14 cellular contexts compared by ENCODE assay signal in the genomic region with DNA sequence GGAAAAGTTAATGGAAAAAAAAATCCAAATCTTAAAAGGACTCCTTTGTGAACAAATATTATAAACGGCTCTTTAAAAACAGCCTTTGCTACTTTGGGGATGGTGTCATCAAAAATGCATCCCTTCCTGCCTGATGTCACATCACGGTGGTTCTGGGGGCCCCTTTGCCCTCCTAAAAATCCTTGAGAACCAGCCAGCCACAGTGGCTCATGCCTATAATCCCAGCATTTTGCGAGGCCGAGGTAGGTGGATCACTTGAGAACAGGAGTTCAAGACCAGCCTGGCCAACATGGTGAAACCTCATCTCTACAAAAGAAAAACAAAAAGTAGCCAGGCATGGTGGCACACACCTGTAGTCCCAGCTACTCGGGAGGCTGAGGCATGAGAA. TPM values are rescaled to one million over a fixed set of nuclear protein-coding genes. Genes with fewer than 3 reads are reported as not detected.
DNase-seq lines count a peak whose midpoint lies in the region; ATAC-seq and TF ChIP-seq lines count a peak whose summit lies in the region.
"Had no signal": no experiment of that assay in that cellular context is flagged by ENCODE, and none has a peak within 500 bp of the region (broad histone marks: within the 10 kb centered on the region; RNA-seq: fewer than 3 reads in every experiment).

No MANE protein-coding gene starts in this region.

- CTCF ChIA-PET in MCF 10A (lab: Yijun Ruan, JAX): interaction anchor here (0.9 kb wide), 1 partner anchor 18 kb away, joined by 3 read pairs; no protein-coding TSS in a partner anchor

- peak; percentile 12 for TF ChIP-seq POLR2A in GM18505 (IDR thresholded peaks at IDR 0.05; ENCODE audit: borderline replicate concordance, extremely low read depth, insufficient read depth, insufficient read length)

- POLR2A ChIA-PET in MCF 10A (lab: Yijun Ruan, JAX): interaction anchor here (1.8 kb wide), 1 partner anchor 9 kb away, joined by 5 read pairs; no protein-coding TSS in a partner anchor

- H3K4me1 ChIP-seq in muscle layer of duodenum (ENCODE audit: control insufficient read depth in 1 of 2, insufficient read depth in 2 of 2, low read length in 2 of 2): peaks cover 11 to 38% of the 10 kb centered on the region in 2 donors

- DNase-seq in AG20443 (ENCODE audit: low spot score) (peak; percentile 30), G401 (ENCODE audit: low spot score) (no peak), MCF 10A (ENCODE audit: unreplicated experiment) (no peak)
- no peak for DNase-seq in activated T-helper 2 cell treated with anti-CD3 and anti-CD28 coated beads, Interferon-gamma antibody, Interleukin-2, Interleukin-4, amounts not matched to agents 10 μg/mL and 5 μg/mL and 100 μg/mL, durations not matched to agents 14 hours and 24 hours and 36 hours (ENCODE audit: low spot score)
- DNase-seq: mesendoderm; MM.1S; NCI-H226; stimulated activated naive CD4-positive, alpha-beta T cell; T-helper 9 cell had no signal

- H3K27me3 ChIP-seq in muscle layer of duodenum (ENCODE audit: low read depth, low read length): no peaks in the 10 kb centered on the region

- no peaks in the 10 kb centered on the region for H3K36me3 ChIP-seq in muscle layer of duodenum (ENCODE audit: control insufficient read depth in 1 of 2, insufficient read depth in 2 of 2, low read length in 2 of 2)

- H3K9me3 Mint-ChIP-seq in activated T-helper 2 cell treated with anti-CD3 and anti-CD28 coated beads, Interferon-gamma antibody, Interleukin-2, Interleukin-4, amounts not matched to agents 10 μg/mL and 5 μg/mL and 100 μg/mL, durations not matched to agents 14 hours and 24 hours and 36 hours: no peaks in the 10 kb centered on the region
- no peaks in the 10 kb centered on the region for H3K9me3 Mint-ChIP-seq in MCF 10A (ENCODE audit: unreplicated experiment)

- no peak for TF ChIP-seq CTCF in MCF 10A (IDR thresholded peaks at IDR 0.05; ENCODE audit: unreplicated experiment)

- H3K4me1 Mint-ChIP-seq in activated T-helper 2 cell treated with anti-CD3 and anti-CD28 coated beads, Interferon-gamma antibody, Interleukin-2, Interleukin-4, amounts not matched to agents 10 μg/mL and 5 μg/mL and 100 μg/mL, durations not matched to agents 14 hours and 24 hours and 36 hours (ENCODE audit: low read depth): peaks cover 58% of the 10 kb centered on the region
- peaks cover 9% of the 10 kb centered on the region for H3K4me1 Mint-ChIP-seq in MCF 10A (ENCODE audit: insufficient read depth, unreplicated experiment)

- peak overlapping the region; percentile 54 for H3K27ac ChIP-seq in muscle layer of duodenum (ENCODE audit: low read length)
- H3K27ac ChIP-seq: C4-2B had no signal

- no peaks in the 10 kb centered on the region for H3K27me3 Mint-ChIP-seq in activated T-helper 2 cell treated with anti-CD3 and anti-CD28 coated beads, Interferon-gamma antibody, Interleukin-2, Interleukin-4, amounts not matched to agents 10 μg/mL and 5 μg/mL and 100 μg/mL, durations not matched to agents 14 hours and 24 hours and 36 hours (ENCODE audit: low read depth)
- no peaks in the 10 kb centered on the region for H3K27me3 Mint-ChIP-seq in MCF 10A (ENCODE audit: insufficient read depth, unreplicated experiment)

- no peak overlapping the region for H3K4me3 ChIP-seq in muscle layer of duodenum (ENCODE audit: low read depth in 1 of 2, low read length in 2 of 2)

- H3K9me3 ChIP-seq in muscle layer of duodenum (ENCODE audit: control insufficient read depth in 1 of 2, low read length in 2 of 2): no peaks in the 10 kb centered on the region

- BruUV-seq in MCF 10A (replicated peaks; lab: Mats Ljungman, UMichigan): no TSS peak

- H3K36me3 Mint-ChIP-seq in activated T-helper 2 cell treated with anti-CD3 and anti-CD28 coated beads, Interferon-gamma antibody, Interleukin-2, Interleukin-4, amounts not matched to agents 10 μg/mL and 5 μg/mL and 100 μg/mL, durations not matched to agents 14 hours and 24 hours and 36 hours (ENCODE audit: low read depth): peaks cover 69% of the 10 kb centered on the region
- peaks cover 6% of the 10 kb centered on the region for H3K36me3 Mint-ChIP-seq in MCF 10A (ENCODE audit: insufficient read depth, unreplicated experiment)

- H3K4me3 Mint-ChIP-seq in activated T-helper 2 cell treated with anti-CD3 and anti-CD28 coated beads, Interferon-gamma antibody, Interleukin-2, Interleukin-4, amounts not matched to agents 10 μg/mL and 5 μg/mL and 100 μg/mL, durations not matched to agents 14 hours and 24 hours and 36 hours (ENCODE audit: low read depth): peak overlapping the region; percentile 31
- H3K4me3 Mint-ChIP-seq in MCF 10A (ENCODE audit: unreplicated experiment): no peak overlapping the region

- ATAC-seq in GM18505 (IDR thresholded peaks at IDR 0.05; ENCODE audit: unreplicated experiment): no peak
- no peak for ATAC-seq in HG03025 (IDR thresholded peaks at IDR 0.05; ENCODE audit: low FRiP score, unreplicated experiment)
- ATAC-seq in HG02870 (IDR thresholded peaks at IDR 0.05; ENCODE audit: unreplicated experiment): no peak

- intact Hi-C loops in activated T-helper 2 cell treated with anti-CD3 and anti-CD28 coated beads, Interferon-gamma antibody, Interleukin-2, Interleukin-4, amounts not matched to agents 10 μg/mL and 5 μg/mL and 100 μg/mL, durations not matched to agents 14 hours and 24 hours and 36 hours (cut with micrococcal nuclease): no loop called here
- intact Hi-C loops in MCF 10A (cut with micrococcal nuclease): no loop called here

- H3K27ac Mint-ChIP-seq in activated T-helper 2 cell treated with anti-CD3 and anti-CD28 coated beads, Interferon-gamma antibody, Interleukin-2, Interleukin-4, amounts not matched to agents 10 μg/mL and 5 μg/mL and 100 μg/mL, durations not matched to agents 14 hours and 24 hours and 36 hours: peak overlapping the region; percentile 92
- no peak overlapping the region for H3K27ac Mint-ChIP-seq in MCF 10A (ENCODE audit: low read depth, unreplicated experiment)

- in situ Hi-C loops in G401 (cut with HindIII; ENCODE audit: low sequenced_read_pairs): no loop called here

RNA-seq across cellular contexts. Expression of a gene that starts 43.9 kb away (rescaled TPM):
- 358 and 359 TPM in 2 replicates for total RNA-seq in activated T-helper 2 cell treated with anti-CD3 and anti-CD28 coated beads, Interferon-gamma antibody, Interleukin-2, Interleukin-4, amounts not matched to agents 10 μg/mL and 5 μg/mL and 100 μg/mL, durations not matched to agents 14 hours and 24 hours and 36 hours
- total RNA-seq in G401 (2014; rRNA removed; shearing (Covaris generic)): 7.5 and 16.6 TPM in 2 replicates
- total RNA-seq in MCF 10A (2022): 24.4 and 26.6 TPM in 2 replicates

RNA-seq across cellular contexts. Expression of a gene that starts 54.6 kb away (rescaled TPM):
- 22.3 and 23.7 TPM in 2 replicates for total RNA-seq in activated T-helper 2 cell treated with anti-CD3 and anti-CD28 coated beads, Interferon-gamma antibody, Interleukin-2, Interleukin-4, amounts not matched to agents 10 μg/mL and 5 μg/mL and 100 μg/mL, durations not matched to agents 14 hours and 24 hours and 36 hours
- 8.6 and 9.7 TPM in 2 replicates for total RNA-seq in G401 (2014; rRNA removed; shearing (Covaris generic))
- 32.9 and 41.8 TPM in 2 replicates for total RNA-seq in MCF 10A (2022)

Comparison
In these comparisons a context has a peak if more than half of its experiments do, and no peak if none do; other contexts are left out.
1. RNA of a gene that starts 43.9 kb away (total RNA-seq): 358 to 359 TPM in activated T-helper 2 cell treated with anti-CD3 and anti-CD28 coated beads, Interferon-gamma antibody, Interleukin-2, Interleukin-4, amounts not matched to agents 10 μg/mL and 5 μg/mL and 100 μg/mL, durations not matched to agents 14 hours and 24 hours and 36 hours; 24.4 to 26.6 TPM in MCF 10A and 7.5 to 16.6 TPM in G401; every median in the first group is over 10 times any median in the second.